Comparison of ENCODE assay signal across 7 cellular contexts in the genomic region with DNA sequence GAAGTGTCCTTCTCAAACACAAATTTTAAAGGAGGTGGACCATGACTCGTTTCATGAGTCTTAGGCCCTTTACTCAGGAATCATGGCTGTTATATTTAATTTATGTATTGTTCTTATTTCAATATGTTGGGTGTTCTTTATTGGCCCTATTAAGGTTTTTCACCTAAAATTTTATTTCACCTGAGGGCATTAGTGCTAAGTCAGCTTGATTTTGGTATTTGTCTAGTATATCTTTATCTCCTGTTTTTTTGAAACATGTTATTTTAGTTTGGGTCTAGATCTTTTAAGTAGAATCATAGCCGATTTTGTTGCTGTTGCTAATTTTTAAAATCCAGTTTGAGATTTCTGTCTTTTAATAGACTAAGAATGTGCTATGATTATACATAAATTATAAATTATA.
"Had no signal": no experiment of that assay in that cellular context is flagged by ENCODE, and none has a peak within 500 bp of the region (broad histone marks: within the 10 kb centered on the region; RNA-seq: fewer than 3 reads in every experiment).

No MANE protein-coding gene starts in this region.

- DNase-seq: GM23248, GOT3, H9, HCEC 1CT, Kasumi-1, KG1 had no signal

- H2AFZ ChIP-seq: GM23248 had no signal

- H3K4me3 ChIP-seq: GM23248 had no signal

- H3K27ac ChIP-seq: GM23248, HL-60 had no signal

- H3K9ac ChIP-seq: GM23248 had no signal
